Comparison of ENCODE assay signal across 28 cellular contexts in genomic region chr20:37954205-37954604, GRCh38. TPM values are rescaled to one million over a fixed set of nuclear protein-coding genes. Genes with fewer than 3 reads are reported as not detected.
"Had no signal": no experiment of that assay in that cellular context is flagged by ENCODE, and none has a peak within 500 bp of the region (broad histone marks: within the 10 kb centered on the region; RNA-seq: fewer than 3 reads in every experiment).

No MANE protein-coding gene starts in this region.

- DNase-seq: activated B cell treated with CpG ODN at 0.5 μM for 24 hours; activated CD4-positive, alpha-beta T cell treated with anti-CD3 and anti-CD28 coated beads for 48 hours; activated CD4-positive, alpha-beta T cell treated with anti-CD3 and anti-CD28 coated beads, Interleukin-2, amount 50 U/mL, for 1 hour; activated CD4-positive, alpha-beta T cell treated with anti-CD3 and anti-CD28 coated beads, Interleukin-2, amount 50 U/mL, for 48 hours; activated CD8-positive, alpha-beta memory T cell treated with anti-CD3 and anti-CD28 coated beads, Interleukin-2, amount 50 U/mL, for 4 hours; activated CD8-positive, alpha-beta T cell treated with anti-CD3 and anti-CD28 coated beads for 36 hours; activated gamma-delta T cell; activated naive CD4-positive, alpha-beta T cell; activated naive CD4-positive, alpha-beta T cell treated with anti-CD3 and anti-CD28 coated beads, Interleukin-2, amount 10 ng/mL, durations not matched to agents 7 days and 5 days; activated naive CD8-positive, alpha-beta T cell treated with anti-CD3 and anti-CD28 coated beads, Interleukin-2, amount 10 ng/mL, durations not matched to agents 7 days and 5 days; activated T-cell treated with anti-CD3 and anti-CD28 coated beads for 4 hours; activated T-cell treated with anti-CD3 and anti-CD28 coated beads, Interleukin-2, amount 50 U/mL, for 24 hours; activated T-cell treated with anti-CD3 and anti-CD28 coated beads, Interleukin-2, amount 50 U/mL, for 72 hours; central memory CD4-positive, alpha-beta T cell; cerebellar nuclear complex; effector CD8-positive, alpha-beta T cell; foreskin fibroblast; T-helper 2 cell had no signal

- H3K27ac Mint-ChIP-seq: activated B cell treated with CpG ODN at 0.5 μM for 24 hours; activated CD8-positive, alpha-beta T cell treated with anti-CD3 and anti-CD28 coated beads for 36 hours; activated naive CD4-positive, alpha-beta T cell treated with anti-CD3 and anti-CD28 coated beads, Interleukin-2, amount 10 ng/mL, durations not matched to agents 7 days and 5 days; activated naive CD4-positive, alpha-beta T cell treated with anti-CD3 and anti-CD28 coated beads, Interleukin-2, amount 50 U/mL, for 72 hours; activated naive CD8-positive, alpha-beta T cell treated with anti-CD3 and anti-CD28 coated beads, Interleukin-2, amount 10 ng/mL, durations not matched to agents 7 days and 5 days; activated T-cell treated with anti-CD3 and anti-CD28 coated beads, Interleukin-2, amount 50 U/mL, for 24 hours; activated T-cell treated with anti-CD3 and anti-CD28 coated beads, Interleukin-2, amount 50 U/mL, for 72 hours; brain had no signal

- H3K27ac ChIP-seq: ascending aorta, breast epithelium, cardiac muscle cell, colonic mucosa, epithelial cell of prostate had no signal

- H3K36me3 Mint-ChIP-seq: activated naive CD4-positive, alpha-beta T cell treated with anti-CD3 and anti-CD28 coated beads, Interleukin-2, amount 10 ng/mL, durations not matched to agents 7 days and 5 days; activated naive CD4-positive, alpha-beta T cell treated with anti-CD3 and anti-CD28 coated beads, Interleukin-2, amount 50 U/mL, for 72 hours; activated naive CD8-positive, alpha-beta T cell treated with anti-CD3 and anti-CD28 coated beads, Interleukin-2, amount 10 ng/mL, durations not matched to agents 7 days and 5 days; brain had no signal

- H3K4me3 Mint-ChIP-seq: activated B cell treated with CpG ODN at 0.5 μM for 24 hours; activated CD8-positive, alpha-beta T cell treated with anti-CD3 and anti-CD28 coated beads for 36 hours; activated naive CD4-positive, alpha-beta T cell treated with anti-CD3 and anti-CD28 coated beads, Interleukin-2, amount 10 ng/mL, durations not matched to agents 7 days and 5 days; activated naive CD8-positive, alpha-beta T cell treated with anti-CD3 and anti-CD28 coated beads, Interleukin-2, amount 10 ng/mL, durations not matched to agents 7 days and 5 days; activated T-cell treated with anti-CD3 and anti-CD28 coated beads, Interleukin-2, amount 50 U/mL, for 24 hours; activated T-cell treated with anti-CD3 and anti-CD28 coated beads, Interleukin-2, amount 50 U/mL, for 72 hours; brain had no signal

- H3K9me3 Mint-ChIP-seq: activated B cell treated with CpG ODN at 0.5 μM for 24 hours; activated CD8-positive, alpha-beta T cell treated with anti-CD3 and anti-CD28 coated beads for 36 hours; activated naive CD4-positive, alpha-beta T cell treated with anti-CD3 and anti-CD28 coated beads, Interleukin-2, amount 10 ng/mL, durations not matched to agents 7 days and 5 days; activated naive CD4-positive, alpha-beta T cell treated with anti-CD3 and anti-CD28 coated beads, Interleukin-2, amount 50 U/mL, for 72 hours; activated naive CD8-positive, alpha-beta T cell treated with anti-CD3 and anti-CD28 coated beads, Interleukin-2, amount 10 ng/mL, durations not matched to agents 7 days and 5 days; activated T-cell treated with anti-CD3 and anti-CD28 coated beads, Interleukin-2, amount 50 U/mL, for 24 hours; activated T-cell treated with anti-CD3 and anti-CD28 coated beads, Interleukin-2, amount 50 U/mL, for 72 hours had no signal

- H3K36me3 ChIP-seq: ascending aorta, breast epithelium, cardiac muscle cell, colonic mucosa had no signal

- ATAC-seq: activated CD4-positive, CD25-positive, alpha-beta regulatory T cell treated with anti-CD3 and anti-CD28 coated beads, Interleukin-2, amount 50 U/mL, for 24 hours; activated CD8-positive, alpha-beta T cell treated with anti-CD3 and anti-CD28 coated beads for 36 hours; activated naive CD4-positive, alpha-beta T cell treated with anti-CD3 and anti-CD28 coated beads, Interleukin-2, amount 50 U/mL, for 72 hours; activated T-cell treated with anti-CD3 and anti-CD28 coated beads, Interleukin-2, amount 50 U/mL, for 72 hours had no signal

- H3K9me3 ChIP-seq: ascending aorta, colonic mucosa had no signal

- H3K4me3 ChIP-seq: ascending aorta, breast epithelium, cardiac muscle cell, colonic mucosa had no signal

- H3K27me3 Mint-ChIP-seq: brain had no signal

- H3K4me1 ChIP-seq: ascending aorta, breast epithelium, colonic mucosa had no signal

- H3K27me3 ChIP-seq: ascending aorta, breast epithelium, cardiac muscle cell, colonic mucosa had no signal

- H3K4me1 Mint-ChIP-seq: activated B cell treated with CpG ODN at 0.5 μM for 24 hours; activated naive CD4-positive, alpha-beta T cell treated with anti-CD3 and anti-CD28 coated beads, Interleukin-2, amount 10 ng/mL, durations not matched to agents 7 days and 5 days; activated naive CD8-positive, alpha-beta T cell treated with anti-CD3 and anti-CD28 coated beads, Interleukin-2, amount 10 ng/mL, durations not matched to agents 7 days and 5 days had no signal

RNA-seq across cellular contexts. Expression of gene VSTM2L, which starts 51.3 kb away (rescaled TPM):
- total RNA-seq: activated B cell treated with CpG ODN at 0.5 μM for 24 hours; activated CD8-positive, alpha-beta T cell treated with anti-CD3 and anti-CD28 coated beads for 36 hours; activated naive CD8-positive, alpha-beta T cell treated with anti-CD3 and anti-CD28 coated beads, Interleukin-2, amount 10 ng/mL, durations not matched to agents 7 days and 5 days; dermis microvascular lymphatic vessel endothelial cell; endothelial cell of umbilical vein had no signal
